Comparison of ENCODE assay signal across 13 cellular contexts in the genomic region with DNA sequence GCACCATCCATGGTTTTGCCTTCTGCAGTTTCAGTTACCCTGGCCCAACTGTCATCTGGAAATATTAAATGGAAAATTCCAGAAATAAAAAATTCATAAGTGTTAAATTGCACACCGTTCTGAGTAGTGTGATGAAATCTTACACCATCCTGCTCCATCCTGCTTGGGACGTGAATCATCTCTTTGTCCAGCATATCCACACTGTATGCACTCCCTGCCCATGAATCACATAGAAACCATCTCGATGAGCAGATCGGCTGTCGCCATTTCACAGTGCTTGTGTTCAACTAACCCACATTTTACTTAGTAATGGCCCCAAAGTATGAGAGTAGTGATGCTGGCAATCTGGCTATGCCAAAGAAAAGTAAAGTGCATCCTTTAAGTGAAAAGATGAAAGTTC.
A peak's percentile ranks its signal among the peaks of the same experiment; 100 is the strongest.
DNase-seq lines count a peak whose midpoint lies in the region; ATAC-seq, FAIRE-seq and TF ChIP-seq lines count a peak whose summit lies in the region.
"Had no signal": no experiment of that assay in that cellular context is flagged by ENCODE, and none has a peak within 500 bp of the region (broad histone marks: within the 10 kb centered on the region; RNA-seq: fewer than 3 reads in every experiment).

No MANE protein-coding gene starts in this region.

- peak overlapping the region; percentile 81 for H2AFZ ChIP-seq in PC-3 (ENCODE audit: low read length)

- 0 out of 2 replicates have a peak overlapping the region, but pooled peaks have one; percentile 9 for H3K4me2 ChIP-seq in PC-3 (ENCODE audit: low read length)

- peak; percentile 93 for DNase-seq in EL
- peak; percentile 87 for DNase-seq in PC-3
- peak; percentile 92 for DNase-seq in bronchial epithelial cell (ENCODE audit: low read depth)
- DNase-seq in myocyte (ENCODE audit: low read depth) = peak; percentile 79
- no peak for DNase-seq in Peyer's patch
- no peak for DNase-seq in Calu3
- no peak for DNase-seq in nephron progenitor cell
- DNase-seq: activated CD4-positive, alpha-beta T cell treated with anti-CD3 and anti-CD28 coated beads for 48 hours; activated T-cell treated with anti-CD3 and anti-CD28 coated beads, Interleukin-2, amount 50 U/mL, for 48 hours; body of pancreas; NCI-H1417; T-helper 1 cell had no signal

- H3K4me3 Mint-ChIP-seq in Calu3 (ENCODE audit: low read depth, unreplicated experiment) (no peak overlapping the region), nephron progenitor cell (no peak overlapping the region)

- no peaks in the 10 kb centered on the region for H3K9me3 Mint-ChIP-seq in Calu3 (ENCODE audit: low read depth, unreplicated experiment)
- peaks cover 21% of the 10 kb centered on the region for H3K9me3 Mint-ChIP-seq in nephron progenitor cell

- H3K9me2 ChIP-seq in PC-3 (replicated peaks; ENCODE audit: low read length) = no peaks in the 10 kb centered on the region

- TF ChIP-seq CTCF in PC-3 (conservative IDR thresholded peaks at IDR 0.05; ENCODE audit: low read depth, low read length) (no peak), bronchial epithelial cell (IDR thresholded peaks at IDR 0.05; ENCODE audit: insufficient read depth, low read length, severe bottlenecking) (no peak), Peyer's patch (IDR thresholded peaks at IDR 0.05) (no peak), Calu3 (IDR thresholded peaks at IDR 0.05; ENCODE audit: unreplicated experiment) (no peak), nephron progenitor cell (IDR thresholded peaks at IDR 0.05) (no peak)

- H3K27me3 Mint-ChIP-seq in Calu3 (ENCODE audit: unreplicated experiment) = no peaks in the 10 kb centered on the region
- no peaks in the 10 kb centered on the region for H3K27me3 Mint-ChIP-seq in nephron progenitor cell (ENCODE audit: low read depth, poor library complexity)

- H3K4me3 ChIP-seq in PC-3 (ENCODE audit: low read length) (no peak overlapping the region), bronchial epithelial cell (ENCODE audit: low read depth, low read length) (no peak overlapping the region), Peyer's patch (no peak overlapping the region)
- H3K4me3 ChIP-seq: body of pancreas had no signal

- no peak for TF ChIP-seq POLR2A in Peyer's patch (IDR thresholded peaks at IDR 0.05)

- H3K27me3 ChIP-seq in PC-3 (ENCODE audit: low read length) = no peaks in the 10 kb centered on the region
- H3K27me3 ChIP-seq in bronchial epithelial cell (ENCODE audit: control insufficient read depth, insufficient read depth, low read length) = no peaks in the 10 kb centered on the region
- H3K27me3 ChIP-seq in Peyer's patch = no peaks in the 10 kb centered on the region
- H3K27me3 ChIP-seq: body of pancreas had no signal

- H3K27ac ChIP-seq in PC-3 (ENCODE audit: low read length) = peak overlapping the region; percentile 62
- no peak overlapping the region for H3K27ac ChIP-seq in Peyer's patch
- H3K27ac ChIP-seq: body of pancreas had no signal

- H4K20me1 ChIP-seq in PC-3 (ENCODE audit: low read length) = no peaks in the 10 kb centered on the region

- H3K9ac ChIP-seq in PC-3 (ENCODE audit: low read length) = peak overlapping the region; percentile 29; the same call in 1 of the 2 replicates

- ATAC-seq in PC-3 = peak; percentile 100
- ATAC-seq in GM18858 (IDR thresholded peaks at IDR 0.05; ENCODE audit: unreplicated experiment) = no peak
- ATAC-seq: body of pancreas had no signal

- POLR2A ChIA-PET in PC-3 (lab: Charles Lee; ENCODE audit: unreplicated experiment) = no interaction called here

- H3K79me2 ChIP-seq in PC-3 (ENCODE audit: low read length) = no peaks in the 10 kb centered on the region

- H3F3A ChIP-seq in PC-3 (ENCODE audit: low read length, unreplicated experiment) = no peaks in the 10 kb centered on the region

- H3K4me1 ChIP-seq in PC-3 (ENCODE audit: insufficient read depth, low read length) = peaks cover 9% of the 10 kb centered on the region
- no peaks in the 10 kb centered on the region for H3K4me1 ChIP-seq in Peyer's patch
- H3K4me1 ChIP-seq: body of pancreas had no signal

- CTCF ChIA-PET in PC-3 (lab: Charles Lee) (no interaction called here), Calu3 (lab: Charles Lee) (no interaction called here)

- intact Hi-C loops in PC-3 (cut with micrococcal nuclease) (no loop called here), Calu3 (cut with micrococcal nuclease; ENCODE audit: unreplicated experiment) (no loop called here)

- BruUV-seq in PC-3 (replicated peaks; lab: Mats Ljungman, UMichigan) = no TSS peak
- no TSS peak for BruUV-seq in Calu3 (replicated peaks; lab: Mats Ljungman, UMichigan)

- no peaks in the 10 kb centered on the region for H3K9me3 ChIP-seq in PC-3 (ENCODE audit: low read length)
- H3K9me3 ChIP-seq in Peyer's patch = no peaks in the 10 kb centered on the region
- H3K9me3 ChIP-seq: body of pancreas had no signal

- H3K27ac Mint-ChIP-seq in Calu3 (ENCODE audit: unreplicated experiment) (no peak overlapping the region), nephron progenitor cell (no peak overlapping the region)

- H3K36me3 ChIP-seq in PC-3 (ENCODE audit: low read depth, low read length) (no peaks in the 10 kb centered on the region), bronchial epithelial cell (ENCODE audit: control insufficient read depth, insufficient read depth, low read length) (no peaks in the 10 kb centered on the region), Peyer's patch (no peaks in the 10 kb centered on the region)

- H3K4me1 Mint-ChIP-seq in Calu3 (ENCODE audit: low read depth, unreplicated experiment) (no peaks in the 10 kb centered on the region), nephron progenitor cell (peaks cover 24% of the 10 kb centered on the region)

- peak; percentile 93 for FAIRE-seq in bronchial epithelial cell (lab: Jason Lieb, UNC)

- no peaks in the 10 kb centered on the region for H3K36me3 Mint-ChIP-seq in Calu3 (ENCODE audit: insufficient read depth, unreplicated experiment)
- H3K36me3 Mint-ChIP-seq in nephron progenitor cell (ENCODE audit: low read depth) = peaks cover 14% of the 10 kb centered on the region

Comparison
In these comparisons a context has a peak if more than half of its experiments do, and no peak if none do; other contexts are left out.
1. DNase-seq: peak in EL (single experiment), PC-3 (single experiment), bronchial epithelial cell (single experiment) and myocyte (single experiment); none in Peyer's patch (0 of 3), Calu3 (single experiment) and nephron progenitor cell (single experiment).